In the genomic region with DNA sequence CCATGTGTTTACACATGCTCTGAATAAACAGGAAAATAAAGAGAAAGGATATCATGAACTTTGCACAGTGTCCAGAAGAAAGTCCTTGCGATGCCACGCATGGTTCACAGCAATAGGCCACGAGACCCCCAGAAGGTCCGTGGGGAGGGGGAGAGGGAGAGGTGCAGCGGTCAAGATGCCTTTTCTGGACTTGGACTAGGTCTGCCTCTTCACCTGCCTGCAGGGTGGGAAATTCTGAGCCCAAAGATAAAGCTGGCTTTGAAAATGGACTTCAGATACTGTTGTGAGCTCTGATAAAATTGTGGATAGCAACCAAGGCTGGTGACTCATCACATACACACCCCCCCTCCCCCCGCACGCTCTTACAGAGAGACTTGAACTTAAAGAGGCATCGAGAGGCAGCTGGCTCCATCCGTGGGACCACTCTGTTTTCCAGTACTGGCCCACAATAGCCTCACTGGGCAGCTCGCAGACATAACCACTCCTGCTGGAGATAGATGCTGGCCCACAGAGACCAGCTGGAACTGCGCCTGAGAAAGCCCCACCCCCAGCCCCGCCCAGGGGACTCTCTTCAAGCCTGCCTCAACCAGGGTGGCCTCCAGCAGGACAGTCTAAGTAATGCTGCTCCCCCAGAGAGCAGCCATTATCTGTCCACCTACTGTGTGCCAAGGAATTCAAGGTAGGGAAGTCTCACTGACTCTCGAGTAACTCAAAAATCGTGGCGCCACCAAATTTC, we compare ENCODE assay signal across 1 cellular context.
A peak's percentile ranks its signal among the peaks of the same experiment; 100 is the strongest.
TF ChIP-seq lines count a peak whose summit lies in the region.

No MANE protein-coding gene starts in this region.

TF ChIP-seq in K562, 482 proteins besides CTCF, POLR2A, EP300 and RAD21 (continued from another document):
- TF ChIP-seq, protein P1, sequence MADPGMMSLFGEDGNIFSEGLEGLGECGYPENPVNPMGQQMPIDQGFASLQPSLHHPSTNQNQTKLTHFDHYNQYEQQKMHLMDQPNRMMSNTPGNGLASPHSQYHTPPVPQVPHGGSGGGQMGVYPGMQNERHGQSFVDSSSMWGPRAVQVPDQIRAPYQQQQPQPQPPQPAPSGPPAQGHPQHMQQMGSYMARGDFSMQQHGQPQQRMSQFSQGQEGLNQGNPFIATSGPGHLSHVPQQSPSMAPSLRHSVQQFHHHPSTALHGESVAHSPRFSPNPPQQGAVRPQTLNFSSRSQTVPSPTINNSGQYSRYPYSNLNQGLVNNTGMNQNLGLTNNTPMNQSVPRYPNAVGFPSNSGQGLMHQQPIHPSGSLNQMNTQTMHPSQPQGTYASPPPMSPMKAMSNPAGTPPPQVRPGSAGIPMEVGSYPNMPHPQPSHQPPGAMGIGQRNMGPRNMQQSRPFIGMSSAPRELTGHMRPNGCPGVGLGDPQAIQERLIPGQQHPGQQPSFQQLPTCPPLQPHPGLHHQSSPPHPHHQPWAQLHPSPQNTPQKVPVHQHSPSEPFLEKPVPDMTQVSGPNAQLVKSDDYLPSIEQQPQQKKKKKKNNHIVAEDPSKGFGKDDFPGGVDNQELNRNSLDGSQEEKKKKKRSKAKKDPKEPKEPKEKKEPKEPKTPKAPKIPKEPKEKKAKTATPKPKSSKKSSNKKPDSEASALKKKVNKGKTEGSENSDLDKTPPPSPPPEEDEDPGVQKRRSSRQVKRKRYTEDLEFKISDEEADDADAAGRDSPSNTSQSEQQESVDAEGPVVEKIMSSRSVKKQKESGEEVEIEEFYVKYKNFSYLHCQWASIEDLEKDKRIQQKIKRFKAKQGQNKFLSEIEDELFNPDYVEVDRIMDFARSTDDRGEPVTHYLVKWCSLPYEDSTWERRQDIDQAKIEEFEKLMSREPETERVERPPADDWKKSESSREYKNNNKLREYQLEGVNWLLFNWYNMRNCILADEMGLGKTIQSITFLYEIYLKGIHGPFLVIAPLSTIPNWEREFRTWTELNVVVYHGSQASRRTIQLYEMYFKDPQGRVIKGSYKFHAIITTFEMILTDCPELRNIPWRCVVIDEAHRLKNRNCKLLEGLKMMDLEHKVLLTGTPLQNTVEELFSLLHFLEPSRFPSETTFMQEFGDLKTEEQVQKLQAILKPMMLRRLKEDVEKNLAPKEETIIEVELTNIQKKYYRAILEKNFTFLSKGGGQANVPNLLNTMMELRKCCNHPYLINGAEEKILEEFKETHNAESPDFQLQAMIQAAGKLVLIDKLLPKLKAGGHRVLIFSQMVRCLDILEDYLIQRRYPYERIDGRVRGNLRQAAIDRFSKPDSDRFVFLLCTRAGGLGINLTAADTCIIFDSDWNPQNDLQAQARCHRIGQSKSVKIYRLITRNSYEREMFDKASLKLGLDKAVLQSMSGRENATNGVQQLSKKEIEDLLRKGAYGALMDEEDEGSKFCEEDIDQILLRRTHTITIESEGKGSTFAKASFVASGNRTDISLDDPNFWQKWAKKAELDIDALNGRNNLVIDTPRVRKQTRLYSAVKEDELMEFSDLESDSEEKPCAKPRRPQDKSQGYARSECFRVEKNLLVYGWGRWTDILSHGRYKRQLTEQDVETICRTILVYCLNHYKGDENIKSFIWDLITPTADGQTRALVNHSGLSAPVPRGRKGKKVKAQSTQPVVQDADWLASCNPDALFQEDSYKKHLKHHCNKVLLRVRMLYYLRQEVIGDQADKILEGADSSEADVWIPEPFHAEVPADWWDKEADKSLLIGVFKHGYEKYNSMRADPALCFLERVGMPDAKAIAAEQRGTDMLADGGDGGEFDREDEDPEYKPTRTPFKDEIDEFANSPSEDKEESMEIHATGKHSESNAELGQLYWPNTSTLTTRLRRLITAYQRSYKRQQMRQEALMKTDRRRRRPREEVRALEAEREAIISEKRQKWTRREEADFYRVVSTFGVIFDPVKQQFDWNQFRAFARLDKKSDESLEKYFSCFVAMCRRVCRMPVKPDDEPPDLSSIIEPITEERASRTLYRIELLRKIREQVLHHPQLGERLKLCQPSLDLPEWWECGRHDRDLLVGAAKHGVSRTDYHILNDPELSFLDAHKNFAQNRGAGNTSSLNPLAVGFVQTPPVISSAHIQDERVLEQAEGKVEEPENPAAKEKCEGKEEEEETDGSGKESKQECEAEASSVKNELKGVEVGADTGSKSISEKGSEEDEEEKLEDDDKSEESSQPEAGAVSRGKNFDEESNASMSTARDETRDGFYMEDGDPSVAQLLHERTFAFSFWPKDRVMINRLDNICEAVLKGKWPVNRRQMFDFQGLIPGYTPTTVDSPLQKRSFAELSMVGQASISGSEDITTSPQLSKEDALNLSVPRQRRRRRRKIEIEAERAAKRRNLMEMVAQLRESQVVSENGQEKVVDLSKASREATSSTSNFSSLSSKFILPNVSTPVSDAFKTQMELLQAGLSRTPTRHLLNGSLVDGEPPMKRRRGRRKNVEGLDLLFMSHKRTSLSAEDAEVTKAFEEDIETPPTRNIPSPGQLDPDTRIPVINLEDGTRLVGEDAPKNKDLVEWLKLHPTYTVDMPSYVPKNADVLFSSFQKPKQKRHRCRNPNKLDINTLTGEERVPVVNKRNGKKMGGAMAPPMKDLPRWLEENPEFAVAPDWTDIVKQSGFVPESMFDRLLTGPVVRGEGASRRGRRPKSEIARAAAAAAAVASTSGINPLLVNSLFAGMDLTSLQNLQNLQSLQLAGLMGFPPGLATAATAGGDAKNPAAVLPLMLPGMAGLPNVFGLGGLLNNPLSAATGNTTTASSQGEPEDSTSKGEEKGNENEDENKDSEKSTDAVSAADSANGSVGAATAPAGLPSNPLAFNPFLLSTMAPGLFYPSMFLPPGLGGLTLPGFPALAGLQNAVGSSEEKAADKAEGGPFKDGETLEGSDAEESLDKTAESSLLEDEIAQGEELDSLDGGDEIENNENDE (IDR thresholded peaks at IDR 0.05; ENCODE audit: low read depth, low read length), result no peak
- peak in 1 of 2 experiments; percentile 35; a peak in 1 of 4 replicates for TF ChIP-seq KDM1A (IDR thresholded peaks at IDR 0.05)
- no peak for TF ChIP-seq HMG20A (CRISPR knock-in tag; conservative IDR thresholded peaks at IDR 0.05)
- TF ChIP-seq CCNT2 (IDR thresholded peaks at IDR 0.05; ENCODE audit: borderline replicate concordance, extremely low read depth, insufficient read length, low read depth, low read length), result peak; percentile 65
- TF ChIP-seq ZFPM2 (CRISPR knock-in tag; IDR thresholded peaks at IDR 0.05), result no peak
- no peak for TF ChIP-seq RBBP5 (IDR thresholded peaks at IDR 0.05; ENCODE audit: borderline replicate concordance, insufficient read depth, low read length, poor library complexity, severe bottlenecking)
- peak; percentile 52; the same call in 1 of the 2 replicates for TF ChIP-seq HDAC2 (IDR thresholded peaks at IDR 0.05)
- TF ChIP-seq ZNF133 (CRISPR knock-in tag; IDR thresholded peaks at IDR 0.05), result no peak
- no peak for TF ChIP-seq ADNP (tag; IDR thresholded peaks at IDR 0.05)
- TF ChIP-seq RCOR1 (IDR thresholded peaks at IDR 0.05; ENCODE audit: borderline replicate concordance in 1 of 2, low read depth in 2 of 2, low read length in 2 of 2), result peak in 1 of 2 experiments; percentile 66; a peak in 3 of 4 replicates
- no peak for TF ChIP-seq CAMTA2 (CRISPR knock-in tag; conservative IDR thresholded peaks at IDR 0.05)
- TF ChIP-seq ZBTB1 (CRISPR knock-in tag; IDR thresholded peaks at IDR 0.05; ENCODE audit: borderline replicate concordance, low read depth), result no peak
- TF ChIP-seq, protein P2, sequence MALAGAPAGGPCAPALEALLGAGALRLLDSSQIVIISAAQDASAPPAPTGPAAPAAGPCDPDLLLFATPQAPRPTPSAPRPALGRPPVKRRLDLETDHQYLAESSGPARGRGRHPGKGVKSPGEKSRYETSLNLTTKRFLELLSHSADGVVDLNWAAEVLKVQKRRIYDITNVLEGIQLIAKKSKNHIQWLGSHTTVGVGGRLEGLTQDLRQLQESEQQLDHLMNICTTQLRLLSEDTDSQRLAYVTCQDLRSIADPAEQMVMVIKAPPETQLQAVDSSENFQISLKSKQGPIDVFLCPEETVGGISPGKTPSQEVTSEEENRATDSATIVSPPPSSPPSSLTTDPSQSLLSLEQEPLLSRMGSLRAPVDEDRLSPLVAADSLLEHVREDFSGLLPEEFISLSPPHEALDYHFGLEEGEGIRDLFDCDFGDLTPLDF (CRISPR knock-in tag; IDR thresholded peaks at IDR 0.05), result no peak
- TF ChIP-seq ZFP36 (IDR thresholded peaks at IDR 0.05; ENCODE audit: low read depth, low read length, partially characterized antibody), result peak; percentile 72
- TF ChIP-seq ARNT (IDR thresholded peaks at IDR 0.05), result no peak
- TF ChIP-seq NFYB (IDR thresholded peaks at IDR 0.05; ENCODE audit: extremely low read depth, insufficient read length), result no peak
- TF ChIP-seq HMG20B (CRISPR knock-in tag; IDR thresholded peaks at IDR 0.05), result no peak
- no peak for TF ChIP-seq PTRF (tag; IDR thresholded peaks at IDR 0.05)
- TF ChIP-seq ZNF354B (CRISPR knock-in tag; IDR thresholded peaks at IDR 0.05), result no peak
- TF ChIP-seq ZNF347 (CRISPR knock-in tag; IDR thresholded peaks at IDR 0.05; ENCODE audit: low read depth), result no peak
- peak; percentile 68 for TF ChIP-seq C11orf30 (IDR thresholded peaks at IDR 0.05; ENCODE audit: low read depth)
- peak; percentile 90 for TF ChIP-seq SMARCE1 (IDR thresholded peaks at IDR 0.05)
- TF ChIP-seq, protein P3, sequence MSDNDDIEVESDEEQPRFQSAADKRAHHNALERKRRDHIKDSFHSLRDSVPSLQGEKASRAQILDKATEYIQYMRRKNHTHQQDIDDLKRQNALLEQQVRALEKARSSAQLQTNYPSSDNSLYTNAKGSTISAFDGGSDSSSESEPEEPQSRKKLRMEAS (CRISPR knock-in tag; IDR thresholded peaks at IDR 0.05), result peak; percentile 23; the same call in 1 of the 2 replicates
- TF ChIP-seq, protein P4, sequence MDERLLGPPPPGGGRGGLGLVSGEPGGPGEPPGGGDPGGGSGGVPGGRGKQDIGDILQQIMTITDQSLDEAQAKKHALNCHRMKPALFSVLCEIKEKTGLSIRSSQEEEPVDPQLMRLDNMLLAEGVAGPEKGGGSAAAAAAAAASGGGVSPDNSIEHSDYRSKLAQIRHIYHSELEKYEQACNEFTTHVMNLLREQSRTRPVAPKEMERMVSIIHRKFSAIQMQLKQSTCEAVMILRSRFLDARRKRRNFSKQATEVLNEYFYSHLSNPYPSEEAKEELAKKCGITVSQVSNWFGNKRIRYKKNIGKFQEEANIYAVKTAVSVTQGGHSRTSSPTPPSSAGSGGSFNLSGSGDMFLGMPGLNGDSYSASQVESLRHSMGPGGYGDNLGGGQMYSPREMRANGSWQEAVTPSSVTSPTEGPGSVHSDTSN (CRISPR knock-in tag; IDR thresholded peaks at IDR 0.05; ENCODE audit: low read depth), result no peak
- TF ChIP-seq, protein P4 (tag; conservative IDR thresholded peaks at IDR 0.05; ENCODE audit: low read depth), result no peak
- TF ChIP-seq GTF2A2 (tag; IDR thresholded peaks at IDR 0.05), result no peak
- TF ChIP-seq, protein P5, sequence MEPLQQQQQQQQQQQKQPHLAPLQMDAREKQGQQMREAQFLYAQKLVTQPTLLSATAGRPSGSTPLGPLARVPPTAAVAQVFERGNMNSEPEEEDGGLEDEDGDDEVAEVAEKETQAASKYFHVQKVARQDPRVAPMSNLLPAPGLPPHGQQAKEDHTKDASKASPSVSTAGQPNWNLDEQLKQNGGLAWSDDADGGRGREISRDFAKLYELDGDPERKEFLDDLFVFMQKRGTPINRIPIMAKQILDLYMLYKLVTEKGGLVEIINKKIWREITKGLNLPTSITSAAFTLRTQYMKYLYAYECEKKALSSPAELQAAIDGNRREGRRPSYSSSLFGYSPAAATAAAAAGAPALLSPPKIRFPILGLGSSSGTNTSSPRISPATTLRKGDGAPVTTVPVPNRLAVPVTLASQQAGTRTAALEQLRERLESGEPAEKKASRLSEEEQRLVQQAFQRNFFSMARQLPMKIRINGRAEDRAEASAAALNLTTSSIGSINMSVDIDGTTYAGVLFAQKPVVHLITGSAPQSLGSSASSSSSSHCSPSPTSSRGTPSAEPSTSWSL (CRISPR knock-in tag; IDR thresholded peaks at IDR 0.05; ENCODE audit: borderline replicate concordance), result no peak
- TF ChIP-seq EZH2 (IDR thresholded peaks at IDR 0.05; ENCODE audit: borderline replicate concordance, low read depth, low read length), result no peak
- TF ChIP-seq BHLHE40 (IDR thresholded peaks at IDR 0.05; ENCODE audit: low read length), result no peak; the same call in 1 of the 2 replicates
- peak; percentile 55; the same call in 1 of the 2 replicates for TF ChIP-seq TEAD4 (IDR thresholded peaks at IDR 0.05; ENCODE audit: low read length)
- no peak for TF ChIP-seq TEAD4 (CRISPR knock-in tag; IDR thresholded peaks at IDR 0.05; ENCODE audit: borderline replicate concordance)
- peak in 1 of 2 experiments; percentile 68; a peak in 1 of 3 replicates for TF ChIP-seq CBX3 (IDR thresholded peaks at IDR 0.05; ENCODE audit: borderline replicate concordance in 1 of 2, low read length in 2 of 2)
